In genomic region chr10:119313645-119314044, GRCh38 we compare ENCODE assay signal across 9 cellular contexts.
DNase-seq lines count a peak whose midpoint lies in the region; ATAC-seq and TF ChIP-seq lines count a peak whose summit lies in the region.
"Had no signal": no experiment of that assay in that cellular context is flagged by ENCODE, and none has a peak within 500 bp of the region (broad histone marks: within the 10 kb centered on the region; RNA-seq: fewer than 3 reads in every experiment).

No MANE protein-coding gene starts in this region.

- H2AFZ ChIP-seq in neural progenitor cell (replicated peaks): no peak overlapping the region

- no peak overlapping the region for H3K4me3 Mint-ChIP-seq in T-helper 2 cell treated with Interferon-gamma antibody and Interleukin-4, amounts not matched to agents 5 μg/mL and 100 μg/mL, for 36 hours
- H3K4me3 Mint-ChIP-seq in neural progenitor cell: no peak overlapping the region

- ATAC-seq in HG02970 (IDR thresholded peaks at IDR 0.05; ENCODE audit: low FRiP score, unreplicated experiment): peak; percentile 66

- H3K36me3 ChIP-seq in H7 (replicated peaks; ENCODE audit: control insufficient read depth, insufficient read depth, low read length) (no peaks in the 10 kb centered on the region), neural progenitor cell (no peaks in the 10 kb centered on the region)
- H3K36me3 ChIP-seq: lower lobe of right lung had no signal

- no peaks in the 10 kb centered on the region for H3K9me3 Mint-ChIP-seq in T-helper 2 cell treated with Interferon-gamma antibody and Interleukin-4, amounts not matched to agents 5 μg/mL and 100 μg/mL, for 36 hours
- no peaks in the 10 kb centered on the region for H3K9me3 Mint-ChIP-seq in neural progenitor cell

- H3K27me3 ChIP-seq in H7 (ENCODE audit: control insufficient read depth, insufficient read depth, low read length) (peaks cover 3% of the 10 kb centered on the region; the same call in 1 of the 2 replicates), neural progenitor cell (no peaks in the 10 kb centered on the region)

- no peak for TF ChIP-seq CTCF in neural progenitor cell (IDR thresholded peaks at IDR 0.05)

- peaks cover 41% of the 10 kb centered on the region for H3K4me1 ChIP-seq in neural progenitor cell

- no peak overlapping the region for H3K27ac ChIP-seq in neural progenitor cell
- H3K27ac ChIP-seq: lower lobe of right lung had no signal

- no peaks in the 10 kb centered on the region for H4K20me1 ChIP-seq in neural progenitor cell (ENCODE audit: low read depth)

- peaks cover 3% of the 10 kb centered on the region for H3K27me3 Mint-ChIP-seq in T-helper 2 cell treated with Interferon-gamma antibody and Interleukin-4, amounts not matched to agents 5 μg/mL and 100 μg/mL, for 36 hours (ENCODE audit: low read depth)
- H3K27me3 Mint-ChIP-seq in neural progenitor cell (ENCODE audit: insufficient read depth, low read depth): peaks cover 13% of the 10 kb centered on the region

- H3K27ac Mint-ChIP-seq in T-helper 2 cell treated with Interferon-gamma antibody and Interleukin-4, amounts not matched to agents 5 μg/mL and 100 μg/mL, for 36 hours: peak overlapping the region; percentile 7
- H3K27ac Mint-ChIP-seq in neural progenitor cell: no peak overlapping the region

- H3K9me3 ChIP-seq in neural progenitor cell (ENCODE audit: low read depth): no peaks in the 10 kb centered on the region
- H3K9me3 ChIP-seq: lower lobe of right lung had no signal

- no peak overlapping the region for H3K4me2 ChIP-seq in neural progenitor cell

- H3K4me3 ChIP-seq in H7 (ENCODE audit: insufficient read depth, low read depth, low read length): no peak overlapping the region
- H3K4me3 ChIP-seq in neural progenitor cell: no peak overlapping the region
- H3K4me3 ChIP-seq: lower lobe of right lung had no signal

- H3K4me1 Mint-ChIP-seq in T-helper 2 cell treated with Interferon-gamma antibody and Interleukin-4, amounts not matched to agents 5 μg/mL and 100 μg/mL, for 36 hours (ENCODE audit: low read depth): peaks cover 45% of the 10 kb centered on the region
- peaks cover 62% of the 10 kb centered on the region for H3K4me1 Mint-ChIP-seq in neural progenitor cell

- peaks cover 14% of the 10 kb centered on the region for H3K36me3 Mint-ChIP-seq in T-helper 2 cell treated with Interferon-gamma antibody and Interleukin-4, amounts not matched to agents 5 μg/mL and 100 μg/mL, for 36 hours (ENCODE audit: low read depth)
- no peaks in the 10 kb centered on the region for H3K36me3 Mint-ChIP-seq in neural progenitor cell

- H3F3A ChIP-seq in neural progenitor cell (ENCODE audit: low read depth): peaks cover 30% of the 10 kb centered on the region

- peak; percentile 73 for DNase-seq in GM19238 (ENCODE audit: insufficient read length, low spot score)
- peak; percentile 78 for DNase-seq in T-helper 2 cell treated with Interferon-gamma antibody and Interleukin-4, amounts not matched to agents 5 μg/mL and 100 μg/mL, for 36 hours (ENCODE audit: low spot score)
- peak; percentile 65 for DNase-seq in left kidney (ENCODE audit: low read depth, low spot score)
- DNase-seq in H7: no peak
- DNase-seq in germinal center (ENCODE audit: low spot score): no peak
- DNase-seq in neural progenitor cell (ENCODE audit: low spot score): no peak
- no peak for DNase-seq in DMS79 (lab: John Stamatoyannopoulos, UW)
- DNase-seq: lower lobe of right lung had no signal

- no peak overlapping the region for H3K9ac ChIP-seq in neural progenitor cell

- no peaks in the 10 kb centered on the region for H3K79me2 ChIP-seq in neural progenitor cell (ENCODE audit: low read depth)

Comparison
In these comparisons a context has a peak if more than half of its experiments do, and no peak if none do; other contexts are left out.
1. DNase-seq: peak in GM19238 (single experiment), T-helper 2 cell treated with Interferon-gamma antibody and Interleukin-4, amounts not matched to agents 5 μg/mL and 100 μg/mL, for 36 hours (single experiment) and left kidney (single experiment); none in H7 (single experiment), germinal center (single experiment), neural progenitor cell (single experiment) and DMS79 (single experiment).